ENCODE assay signal across 19 cellular contexts in genomic region chr16:15781650-15782049, GRCh38.
DNase-seq lines count a peak whose midpoint lies in the region; ATAC-seq and TF ChIP-seq lines count a peak whose summit lies in the region.
"Had no signal": no experiment of that assay in that cellular context is flagged by ENCODE, and none has a peak within 500 bp of the region (broad histone marks: within the 10 kb centered on the region; RNA-seq: fewer than 3 reads in every experiment).

No MANE protein-coding gene starts in this region.

- no peak for TF ChIP-seq EP300 in esophagus muscularis mucosa (IDR thresholded peaks at IDR 0.05)

- ATAC-seq in left lobe of liver: no peak
- ATAC-seq: HCT116 had no signal

- H3K27ac Mint-ChIP-seq in nephron: peak overlapping the region in 2 of 3 experiments; percentile 0
- H3K27ac Mint-ChIP-seq: CD4-positive, alpha-beta T cell had no signal

- H3K9me3 Mint-ChIP-seq in nephron: no peaks in the 10 kb centered on the region
- H3K9me3 Mint-ChIP-seq: CD4-positive, alpha-beta T cell had no signal

- TF ChIP-seq POLR2A in esophagus muscularis mucosa (IDR thresholded peaks at IDR 0.05; ENCODE audit: low read depth): no peak

- H3K4me1 ChIP-seq in BLaER1 (peaks cover 37% of the 10 kb centered on the region), esophagus muscularis mucosa (peaks cover 2 to 100% (median 97%) of the 10 kb centered on the region in 4 donors), stomach smooth muscle (ENCODE audit: control insufficient read depth, insufficient read depth, low read length) (peaks cover 80% of the 10 kb centered on the region)
- H3K4me1 ChIP-seq: BE2C, Caco-2 had no signal

- DNase-seq in esophagus muscularis mucosa (ENCODE audit: extremely low spot score): no peak
- no peak for DNase-seq in AG08395 (ENCODE audit: low spot score)
- DNase-seq in left lobe of liver (ENCODE audit: low spot score): no peak
- DNase-seq in DMS53 treated with DMSO at 0.1 percent for 48 hours (lab: John Stamatoyannopoulos, UW; ENCODE audit: unreplicated experiment): no peak
- DNase-seq: 8988T; BE2C; Caco-2; CD4-positive, alpha-beta T cell; DMS79; GDM1; GOT3; H7; IMR-90; KG1 had no signal

- H3K27me3 ChIP-seq in BLaER1: no peaks in the 10 kb centered on the region
- no peaks in the 10 kb centered on the region for H3K27me3 ChIP-seq in esophagus muscularis mucosa
- H3K27me3 ChIP-seq in stomach smooth muscle (ENCODE audit: control insufficient read depth in 1 of 2, insufficient read depth in 2 of 2, low read length in 2 of 2): no peaks in the 10 kb centered on the region
- H3K27me3 ChIP-seq: BE2C had no signal

- H3K4me2 ChIP-seq in BLaER1: no peak overlapping the region

- no peak overlapping the region for H3K4me3 ChIP-seq in BLaER1
- no peak overlapping the region for H3K4me3 ChIP-seq in esophagus muscularis mucosa
- no peak overlapping the region for H3K4me3 ChIP-seq in stomach smooth muscle (ENCODE audit: low read length in 2 of 2)

- no peaks in the 10 kb centered on the region for H4K20me1 ChIP-seq in BLaER1

- no peak overlapping the region for H3K4me3 Mint-ChIP-seq in nephron
- H3K4me3 Mint-ChIP-seq: CD4-positive, alpha-beta T cell had no signal

- H3K4me1 Mint-ChIP-seq in nephron: no peaks in the 10 kb centered on the region

- TF ChIP-seq CTCF in esophagus muscularis mucosa (IDR thresholded peaks at IDR 0.05) (no peak), nephron (IDR thresholded peaks at IDR 0.05; ENCODE audit: unreplicated experiment in 3 of 3) (no peak)

- H3K9ac ChIP-seq in BLaER1 (no peak overlapping the region), stomach smooth muscle (ENCODE audit: low read length in 2 of 2) (no peak overlapping the region)

- H3K27ac ChIP-seq in BLaER1 (0 out of 2 replicates have a peak overlapping the region, but pooled peaks have one; percentile 8), esophagus muscularis mucosa (replicated peaks in 1 of 4) (peak overlapping the region; percentile 71 to 77 (median 76)), stomach smooth muscle (ENCODE audit: low read length) (peak overlapping the region; percentile 76)
- H3K27ac ChIP-seq: C4-2B had no signal

- H3K9me3 ChIP-seq in BLaER1: no peaks in the 10 kb centered on the region
- no peaks in the 10 kb centered on the region for H3K9me3 ChIP-seq in esophagus muscularis mucosa
- H3K9me3 ChIP-seq in stomach smooth muscle (ENCODE audit: control insufficient read depth in 2 of 2, low read length in 2 of 2): no peaks in the 10 kb centered on the region
- H3K9me3 ChIP-seq: BE2C, Caco-2 had no signal

- H3K36me3 Mint-ChIP-seq in nephron (ENCODE audit: low read depth): no peaks in the 10 kb centered on the region

- intact Hi-C loops in esophagus muscularis mucosa (cut with DNase I): no loop called here

- H3K36me3 ChIP-seq in BLaER1: no peaks in the 10 kb centered on the region
- peaks cover 0 to 97% (median 82%) of the 10 kb centered on the region in 4 donors for H3K36me3 ChIP-seq in esophagus muscularis mucosa
- H3K36me3 ChIP-seq in stomach smooth muscle (ENCODE audit: control insufficient read depth in 2 of 2, insufficient read depth in 2 of 2, low read length in 2 of 2): peaks cover 84 to 85% of the 10 kb centered on the region in 2 donors
- H3K36me3 ChIP-seq: BE2C had no signal

- WGBS in esophagus muscularis mucosa: 87% methylated on average over 3 of the region's 3 CpGs

- peaks cover 8% of the 10 kb centered on the region for H3K27me3 Mint-ChIP-seq in nephron (ENCODE audit: low read depth)

Comparison
In these comparisons a context has a peak if more than half of its experiments do, and no peak if none do; other contexts are left out.
1. H3K27ac ChIP-seq: peak in every context shown above with its lines; median percentile 76 in stomach smooth muscle; 76 in esophagus muscularis mucosa; 8 in BLaER1.